Comparison of ENCODE assay signal across 1 cellular context in the genomic region with DNA sequence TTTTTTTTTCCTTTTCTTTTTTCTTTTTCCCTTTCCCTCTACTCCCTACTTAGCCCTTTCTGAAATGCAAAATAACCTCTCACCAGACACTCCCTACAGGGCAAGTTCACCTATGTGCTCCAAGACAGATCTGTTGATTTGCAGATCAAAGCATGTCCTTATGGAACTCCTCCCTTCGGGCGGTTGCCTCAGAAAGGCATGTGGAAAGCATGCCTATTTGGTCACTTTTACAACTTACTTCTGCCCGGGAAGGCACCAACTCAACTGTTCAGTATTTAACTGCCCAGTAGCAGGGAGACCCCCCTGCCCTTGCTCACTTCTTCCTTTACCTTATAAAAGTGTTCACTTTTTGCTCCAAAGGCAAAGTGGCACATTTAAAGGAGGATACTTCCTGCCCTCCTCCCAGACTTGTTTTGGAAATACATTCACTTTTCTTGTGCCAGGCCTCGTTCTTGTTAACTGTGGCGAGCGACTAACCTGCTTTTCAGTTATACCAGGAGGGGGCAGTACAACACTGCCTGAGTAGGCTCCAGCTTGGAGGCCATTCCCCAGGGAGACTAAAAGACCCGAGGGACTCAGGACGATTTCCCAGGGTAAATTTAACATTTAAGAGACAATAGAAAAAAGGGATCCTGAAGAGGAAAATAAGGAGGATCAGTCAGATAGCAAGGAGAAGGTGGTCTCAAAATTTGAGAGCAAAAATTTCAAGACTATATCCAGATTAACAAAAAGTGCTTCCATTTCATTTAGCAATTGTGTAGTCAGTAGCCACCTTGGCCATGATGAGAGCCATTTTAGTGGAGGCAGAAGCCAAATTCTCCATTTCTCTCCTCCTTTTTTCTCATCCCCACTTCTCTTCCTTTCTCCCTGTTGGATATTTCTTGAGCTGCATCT.
TF ChIP-seq lines count a peak whose summit lies in the region.

No MANE protein-coding gene starts in this region.

TF ChIP-seq in GM12878, 131 proteins besides CTCF, POLR2A, EP300 and RAD21 (continued from another document):
- TF ChIP-seq MYB (IDR thresholded peaks at IDR 0.05; ENCODE audit: borderline replicate concordance, low read depth, low read length): no peak
- no peak for TF ChIP-seq HDAC2 (IDR thresholded peaks at IDR 0.05)
- peak; percentile 72 for TF ChIP-seq NBN (IDR thresholded peaks at IDR 0.05)
- TF ChIP-seq NFXL1 (IDR thresholded peaks at IDR 0.05; ENCODE audit: borderline replicate concordance): no peak
- TF ChIP-seq MTA2 (IDR thresholded peaks at IDR 0.05; ENCODE audit: low read depth): 0 out of 2 replicates have a peak, but pooled peaks have one; percentile 37
- no peak for TF ChIP-seq SMAD5 (IDR thresholded peaks at IDR 0.05; ENCODE audit: low read depth)
- TF ChIP-seq NR2C2 (IDR thresholded peaks at IDR 0.05; ENCODE audit: borderline replicate concordance, control insufficient read depth, insufficient read length, low read depth): no peak
- peak; percentile 100 for TF ChIP-seq YBX1 (IDR thresholded peaks at IDR 0.05)
